In genomic region chr12:76018672-76019071, GRCh38 we compare ENCODE assay signal across 23 cellular contexts. TPM values are rescaled to one million over a fixed set of nuclear protein-coding genes. Genes with fewer than 3 reads are reported as not detected.
DNase-seq lines count a peak whose midpoint lies in the region; ATAC-seq, FAIRE-seq and TF ChIP-seq lines count a peak whose summit lies in the region.
"Had no signal": no experiment of that assay in that cellular context is flagged by ENCODE, and none has a peak within 500 bp of the region (broad histone marks: within the 10 kb centered on the region; RNA-seq: fewer than 3 reads in every experiment).

No MANE protein-coding gene starts in this region.

- intact Hi-C loops in natural killer cell (cut with micrococcal nuclease) = no loop called here

- H2AFZ ChIP-seq in astrocyte (ENCODE audit: low read depth, low read length) = no peak overlapping the region

- H3K4me1 Mint-ChIP-seq in T-helper 1 cell treated with Interleukin-12 subunit alpha and Interleukin-12 subunit beta and Interleukin-4 antibody, amounts not matched to agents 30 μg/mL and 1 μg/mL, for 36 hours (ENCODE audit: low read depth) = peaks cover 43% of the 10 kb centered on the region
- H3K4me1 Mint-ChIP-seq in astrocyte (ENCODE audit: low read depth, unreplicated experiment) = peaks cover 33% of the 10 kb centered on the region
- H3K4me1 Mint-ChIP-seq in natural killer cell = peaks cover 36 to 37% of the 10 kb centered on the region in 2 donors

- H3K9me3 Mint-ChIP-seq in T-helper 1 cell treated with Interleukin-12 subunit alpha and Interleukin-12 subunit beta and Interleukin-4 antibody, amounts not matched to agents 30 μg/mL and 1 μg/mL, for 36 hours = no peaks in the 10 kb centered on the region
- H3K9me3 Mint-ChIP-seq in astrocyte (ENCODE audit: unreplicated experiment) (no peaks in the 10 kb centered on the region), natural killer cell (no peaks in the 10 kb centered on the region)

- ATAC-seq in natural killer cell = no peak
- no peak for ATAC-seq in GM18909 (IDR thresholded peaks at IDR 0.05; ENCODE audit: poor library complexity, unreplicated experiment)
- ATAC-seq in HG02852 (IDR thresholded peaks at IDR 0.05; ENCODE audit: unreplicated experiment) = no peak
- ATAC-seq: esophagus mucosa, GM12878, left colon had no signal

- H3K4me1 ChIP-seq in HUES64 (ENCODE audit: insufficient read depth, low read length) = peaks cover 29% of the 10 kb centered on the region
- peaks cover 30% of the 10 kb centered on the region for H3K4me1 ChIP-seq in astrocyte (ENCODE audit: insufficient read depth, low read length)
- H3K4me1 ChIP-seq: colonic mucosa had no signal

- H3K4me3 ChIP-seq in HUES64 (ENCODE audit: low read length) (no peak overlapping the region), astrocyte (ENCODE audit: insufficient read depth, low read depth, low read length) (no peak overlapping the region)
- H3K4me3 ChIP-seq: adrenal gland, colonic mucosa, GM12878, SJCRH30, upper lobe of left lung had no signal

- H3K9ac ChIP-seq in HUES64 (ENCODE audit: low read depth, low read length) (no peak overlapping the region; the same call in 1 of the 2 replicates), astrocyte (ENCODE audit: low read length) (peak overlapping the region; percentile 3)

- no peaks in the 10 kb centered on the region for H3K79me2 ChIP-seq in astrocyte (ENCODE audit: insufficient read depth, low read length)

- H3K9me3 ChIP-seq in HUES64 (ENCODE audit: insufficient read depth, low read depth, low read length) (no peaks in the 10 kb centered on the region), astrocyte (ENCODE audit: insufficient read depth, low read depth, low read length) (no peaks in the 10 kb centered on the region)
- H3K9me3 ChIP-seq: adrenal gland, colonic mucosa, SJCRH30, upper lobe of left lung had no signal

- FAIRE-seq in astrocyte (lab: Jason Lieb, UNC) = no peak
- FAIRE-seq: GM12878 had no signal

- 56% methylated on average over 1 of the region's 1 CpG for WGBS in HUES64

- peaks cover 8% of the 10 kb centered on the region for H3K36me3 Mint-ChIP-seq in T-helper 1 cell treated with Interleukin-12 subunit alpha and Interleukin-12 subunit beta and Interleukin-4 antibody, amounts not matched to agents 30 μg/mL and 1 μg/mL, for 36 hours (ENCODE audit: low read depth)
- H3K36me3 Mint-ChIP-seq in astrocyte (ENCODE audit: low read depth, unreplicated experiment) = no peaks in the 10 kb centered on the region
- H3K36me3 Mint-ChIP-seq in natural killer cell = no peaks in the 10 kb centered on the region
- H3K36me3 Mint-ChIP-seq: CD14-positive monocyte had no signal

- H3K36me3 ChIP-seq in HUES64 (ENCODE audit: insufficient read depth, low read length) (no peaks in the 10 kb centered on the region), astrocyte (ENCODE audit: insufficient read depth, low read length) (no peaks in the 10 kb centered on the region)
- H3K36me3 ChIP-seq: adrenal gland, colonic mucosa, SJCRH30, upper lobe of left lung had no signal

- DNase-seq in T-helper 1 cell (no peak), astrocyte (ENCODE audit: low read depth) (no peak), natural killer cell (no peak), NOMO-1 treated with DMSO at 0.1 percent for 48 hours (lab: John Stamatoyannopoulos, UW; ENCODE audit: unreplicated experiment) (no peak)
- DNase-seq: colonic mucosa; EL; head of caudate nucleus; left colon; NCI-H1436; NCI-H345; SJCRH30; stimulated activated CD4-positive, alpha-beta T cell treated with anti-CD3 and anti-CD28 coated beads, Interleukin-4, amount 100 ng/mL, for 24 hours had no signal

- TF ChIP-seq CTCF in astrocyte (IDR thresholded peaks at IDR 0.05; ENCODE audit: insufficient read depth, low read depth, low read length) (no peak), natural killer cell (IDR thresholded peaks at IDR 0.05) (no peak)

- H3K27me3 ChIP-seq in HUES64 (ENCODE audit: insufficient read depth, low read length) (no peaks in the 10 kb centered on the region), astrocyte (ENCODE audit: insufficient read depth, low read length) (no peaks in the 10 kb centered on the region)
- H3K27me3 ChIP-seq: adrenal gland, colonic mucosa, SJCRH30, upper lobe of left lung had no signal

- H3K27ac ChIP-seq in HUES64 (ENCODE audit: low read depth, low read length) (peak overlapping the region; percentile 83), astrocyte (ENCODE audit: low read depth, low read length) (peak overlapping the region; percentile 48)
- H3K27ac ChIP-seq: 22Rv1, adrenal gland, colonic mucosa, SJCRH30, VCaP had no signal

- H3K4me3 Mint-ChIP-seq in T-helper 1 cell treated with Interleukin-12 subunit alpha and Interleukin-12 subunit beta and Interleukin-4 antibody, amounts not matched to agents 30 μg/mL and 1 μg/mL, for 36 hours = peak overlapping the region; percentile 26
- H3K4me3 Mint-ChIP-seq in astrocyte (ENCODE audit: unreplicated experiment) = no peak overlapping the region
- peak overlapping the region; percentile 59 for H3K4me3 Mint-ChIP-seq in natural killer cell
- H3K4me3 Mint-ChIP-seq: CD14-positive monocyte had no signal

- no peaks in the 10 kb centered on the region for H4K20me1 ChIP-seq in astrocyte (ENCODE audit: insufficient read depth, low read length)

- peaks cover 4% of the 10 kb centered on the region for H3K27me3 Mint-ChIP-seq in T-helper 1 cell treated with Interleukin-12 subunit alpha and Interleukin-12 subunit beta and Interleukin-4 antibody, amounts not matched to agents 30 μg/mL and 1 μg/mL, for 36 hours (ENCODE audit: low read depth)
- H3K27me3 Mint-ChIP-seq in astrocyte (ENCODE audit: low read depth, unreplicated experiment) (no peaks in the 10 kb centered on the region), natural killer cell (ENCODE audit: low read depth in 2 of 2) (no peaks in the 10 kb centered on the region)

- H3K4me2 ChIP-seq in astrocyte (ENCODE audit: low read length) = no peak overlapping the region

- H3K27ac Mint-ChIP-seq in T-helper 1 cell treated with Interleukin-12 subunit alpha and Interleukin-12 subunit beta and Interleukin-4 antibody, amounts not matched to agents 30 μg/mL and 1 μg/mL, for 36 hours = peak overlapping the region; percentile 75
- H3K27ac Mint-ChIP-seq in astrocyte (ENCODE audit: unreplicated experiment) = peak overlapping the region; percentile 88
- H3K27ac Mint-ChIP-seq in natural killer cell = peak overlapping the region; percentile 55 to 100

RNA-seq across cellular contexts. Expression of gene PHLDA1, which starts 12.9 kb away (rescaled TPM):
- 16.6 TPM for polyA plus RNA-seq in HUES64 (2013, experiment 1 of 2)
- polyA plus RNA-seq in HUES64 (2013, experiment 2 of 2) = 15.8 TPM
- total RNA-seq in astrocyte (41.2 and 43.9 TPM in 2 replicates), natural killer cell (10 to 100 TPM; 11.1 to 24.0 (median 19.1) TPM)
